8 cellular contexts compared by ENCODE assay signal in the genomic region with DNA sequence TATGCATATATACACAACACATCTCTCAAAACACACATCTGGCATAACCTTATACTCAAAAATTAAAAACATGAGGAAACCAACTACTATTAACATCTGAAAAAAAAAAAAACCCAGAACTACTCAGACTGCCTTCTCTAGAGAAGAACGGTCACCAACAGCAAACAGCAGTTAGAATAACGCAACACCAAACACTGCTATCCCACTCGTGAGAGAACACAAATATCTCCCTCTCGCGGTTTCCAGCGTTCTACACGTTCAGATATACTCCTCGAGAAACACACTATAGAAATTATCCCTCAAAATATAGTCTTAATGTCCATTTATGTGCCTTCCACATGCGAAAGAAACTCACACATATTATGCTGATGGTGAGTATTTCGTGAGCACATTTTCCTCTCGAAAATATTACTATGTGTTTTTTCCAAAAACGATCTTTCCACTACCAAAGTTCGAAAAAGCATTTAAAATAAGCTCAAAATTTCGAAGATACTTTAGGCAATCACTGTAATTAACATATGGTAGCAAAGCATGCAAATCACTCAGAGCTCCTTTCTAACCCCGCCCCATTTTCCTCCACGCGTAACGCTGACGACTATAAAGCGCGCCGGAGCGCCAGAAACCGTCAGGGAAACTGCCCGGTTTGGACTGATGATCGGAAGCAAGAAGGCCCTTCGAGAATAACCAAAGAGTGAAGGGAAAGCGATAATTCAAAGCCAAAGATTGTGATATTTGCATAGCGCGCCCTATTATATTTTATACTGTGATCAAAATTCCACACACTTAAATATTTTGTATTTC.
DNase-seq lines count a peak whose midpoint lies in the region; ATAC-seq and TF ChIP-seq lines count a peak whose summit lies in the region.

No MANE protein-coding gene starts in this region.

- no peak overlapping the region for H3K27ac Mint-ChIP-seq in GM23338
- no peak overlapping the region for H3K27ac Mint-ChIP-seq in activated T-helper 2 cell treated with anti-CD3 and anti-CD28 coated beads, Interferon-gamma antibody, Interleukin-2, Interleukin-4, amounts not matched to agents 10 μg/mL and 5 μg/mL and 100 μg/mL, durations not matched to agents 14 hours and 24 hours and 36 hours
- H3K27ac Mint-ChIP-seq in natural killer cell treated with Interleukin-12 subunit alpha and Interleukin-12 subunit beta and Interleukin-15 and Interleukin-18, amount 100 ng/mL, for 72 hours, result no peak overlapping the region

- peak in 1 of 2 experiments; percentile 12; a peak in 1 of 4 replicates for TF ChIP-seq CTCF in GM23338 (conservative IDR thresholded peaks at IDR 0.05; ENCODE audit: low read depth in 2 of 2)

- no peaks in the 10 kb centered on the region for H3K36me3 Mint-ChIP-seq in GM23338 (ENCODE audit: low read depth)
- no peaks in the 10 kb centered on the region for H3K36me3 Mint-ChIP-seq in activated T-helper 2 cell treated with anti-CD3 and anti-CD28 coated beads, Interferon-gamma antibody, Interleukin-2, Interleukin-4, amounts not matched to agents 10 μg/mL and 5 μg/mL and 100 μg/mL, durations not matched to agents 14 hours and 24 hours and 36 hours (ENCODE audit: low read depth)
- H3K36me3 Mint-ChIP-seq in natural killer cell treated with Interleukin-12 subunit alpha and Interleukin-12 subunit beta and Interleukin-15 and Interleukin-18, amount 100 ng/mL, for 72 hours, result no peaks in the 10 kb centered on the region

- peak; percentile 95 for ATAC-seq in GM23338
- ATAC-seq in natural killer cell treated with Interleukin-12 subunit alpha and Interleukin-12 subunit beta and Interleukin-15 and Interleukin-18, amount 100 ng/mL, for 72 hours, result peak; percentile 87 to 91

- H3K9me3 Mint-ChIP-seq in GM23338, result no peaks in the 10 kb centered on the region
- H3K9me3 Mint-ChIP-seq in activated T-helper 2 cell treated with anti-CD3 and anti-CD28 coated beads, Interferon-gamma antibody, Interleukin-2, Interleukin-4, amounts not matched to agents 10 μg/mL and 5 μg/mL and 100 μg/mL, durations not matched to agents 14 hours and 24 hours and 36 hours, result no peaks in the 10 kb centered on the region
- no peaks in the 10 kb centered on the region for H3K9me3 Mint-ChIP-seq in natural killer cell treated with Interleukin-12 subunit alpha and Interleukin-12 subunit beta and Interleukin-15 and Interleukin-18, amount 100 ng/mL, for 72 hours

- DNase-seq in EH (ENCODE audit: low read depth), result peak; percentile 99
- DNase-seq in GM23338 (ENCODE audit: low spot score), result peak; percentile 99
- peak; percentile 95 to 96 for DNase-seq in Kasumi-1 (lab: John Stamatoyannopoulos, UW)
- DNase-seq in RPMI8226, result peak; percentile 92
- DNase-seq in activated T-helper 2 cell treated with anti-CD3 and anti-CD28 coated beads, Interferon-gamma antibody, Interleukin-2, Interleukin-4, amounts not matched to agents 10 μg/mL and 5 μg/mL and 100 μg/mL, durations not matched to agents 14 hours and 24 hours and 36 hours (ENCODE audit: low spot score), result peak; percentile 95
- DNase-seq in fibroblast of the conjunctiva (ENCODE audit: low read depth), result peak; percentile 98
- peak; percentile 95 for DNase-seq in natural killer cell treated with Interleukin-12 subunit alpha and Interleukin-12 subunit beta and Interleukin-15 and Interleukin-18, amount 100 ng/mL, for 72 hours (ENCODE audit: low spot score)
- peak; percentile 81 to 93 (median 89) for DNase-seq in stimulated activated naive CD4-positive, alpha-beta T cell (lab: John Stamatoyannopoulos, UW)

- no peak overlapping the region for H3K4me3 Mint-ChIP-seq in GM23338
- H3K4me3 Mint-ChIP-seq in activated T-helper 2 cell treated with anti-CD3 and anti-CD28 coated beads, Interferon-gamma antibody, Interleukin-2, Interleukin-4, amounts not matched to agents 10 μg/mL and 5 μg/mL and 100 μg/mL, durations not matched to agents 14 hours and 24 hours and 36 hours (ENCODE audit: low read depth), result no peak overlapping the region
- H3K4me3 Mint-ChIP-seq in natural killer cell treated with Interleukin-12 subunit alpha and Interleukin-12 subunit beta and Interleukin-15 and Interleukin-18, amount 100 ng/mL, for 72 hours, result no peak overlapping the region

- H3K27me3 ChIP-seq in GM23338 (ENCODE audit: insufficient read depth), result no peaks in the 10 kb centered on the region

- no peaks in the 10 kb centered on the region for H3K27me3 Mint-ChIP-seq in GM23338 (ENCODE audit: insufficient read depth, low read depth, poor library complexity)
- H3K27me3 Mint-ChIP-seq in activated T-helper 2 cell treated with anti-CD3 and anti-CD28 coated beads, Interferon-gamma antibody, Interleukin-2, Interleukin-4, amounts not matched to agents 10 μg/mL and 5 μg/mL and 100 μg/mL, durations not matched to agents 14 hours and 24 hours and 36 hours (ENCODE audit: low read depth), result no peaks in the 10 kb centered on the region
- no peaks in the 10 kb centered on the region for H3K27me3 Mint-ChIP-seq in natural killer cell treated with Interleukin-12 subunit alpha and Interleukin-12 subunit beta and Interleukin-15 and Interleukin-18, amount 100 ng/mL, for 72 hours

- H3K4me1 Mint-ChIP-seq in GM23338, result no peaks in the 10 kb centered on the region; the same call in 2 of the 3 replicates
- peaks cover 5% of the 10 kb centered on the region for H3K4me1 Mint-ChIP-seq in activated T-helper 2 cell treated with anti-CD3 and anti-CD28 coated beads, Interferon-gamma antibody, Interleukin-2, Interleukin-4, amounts not matched to agents 10 μg/mL and 5 μg/mL and 100 μg/mL, durations not matched to agents 14 hours and 24 hours and 36 hours (ENCODE audit: low read depth)
- H3K4me1 Mint-ChIP-seq in natural killer cell treated with Interleukin-12 subunit alpha and Interleukin-12 subunit beta and Interleukin-15 and Interleukin-18, amount 100 ng/mL, for 72 hours (ENCODE audit: low read depth in 2 of 2), result peaks cover 8% of the 10 kb centered on the region in 2 donors

- H3F3A ChIP-seq in GM23338 (replicated peaks; ENCODE audit: low read depth), result no peaks in the 10 kb centered on the region; the same call in 1 of the 2 replicates

- no peaks in the 10 kb centered on the region for H3K9me2 ChIP-seq in GM23338 (ENCODE audit: insufficient read depth)

- H3K4me1 ChIP-seq in GM23338 (ENCODE audit: insufficient read depth), result no peaks in the 10 kb centered on the region

- no peaks in the 10 kb centered on the region for H3K79me2 ChIP-seq in GM23338 (replicated peaks; ENCODE audit: insufficient read depth)

- no peaks in the 10 kb centered on the region for H4K20me1 ChIP-seq in GM23338 (replicated peaks; ENCODE audit: insufficient read depth)

- peak overlapping the region; percentile 43 for H3K4me3 ChIP-seq in GM23338

- intact Hi-C loops in activated T-helper 2 cell treated with anti-CD3 and anti-CD28 coated beads, Interferon-gamma antibody, Interleukin-2, Interleukin-4, amounts not matched to agents 10 μg/mL and 5 μg/mL and 100 μg/mL, durations not matched to agents 14 hours and 24 hours and 36 hours (cut with micrococcal nuclease), result loop anchor here (1.0 to 5.0 kb wide), 7 partner anchors 28 to 523 kb away; partner anchors contain the start of genes PRR11, RAD51C, SKA2 and TEX14

- H2AFZ ChIP-seq in GM23338, result no peak overlapping the region

- H3K36me3 ChIP-seq in GM23338 (ENCODE audit: insufficient read depth), result no peaks in the 10 kb centered on the region

- peak overlapping the region; percentile 86 for H3K27ac ChIP-seq in GM23338 (ENCODE audit: low read depth)

- peak overlapping the region; percentile 57 for H3K4me2 ChIP-seq in GM23338

TF ChIP-seq in GM23338, 12 proteins besides CTCF, POLR2A, EP300 and RAD21 (continues in another document):
- no peak; the same call in 1 of the 2 replicates for TF ChIP-seq ZNF114 (CRISPR knock-in tag; IDR thresholded peaks at IDR 0.05)
- no peak for TF ChIP-seq JUNB (IDR thresholded peaks at IDR 0.05; ENCODE audit: unreplicated experiment)

Comparison
In these comparisons a context has a peak if more than half of its experiments do, and no peak if none do; other contexts are left out.
1. Peak in every context shown above with its lines: DNase-seq, ATAC-seq, H3K4me3 ChIP-seq and H3K27ac ChIP-seq.